In the genomic region with DNA sequence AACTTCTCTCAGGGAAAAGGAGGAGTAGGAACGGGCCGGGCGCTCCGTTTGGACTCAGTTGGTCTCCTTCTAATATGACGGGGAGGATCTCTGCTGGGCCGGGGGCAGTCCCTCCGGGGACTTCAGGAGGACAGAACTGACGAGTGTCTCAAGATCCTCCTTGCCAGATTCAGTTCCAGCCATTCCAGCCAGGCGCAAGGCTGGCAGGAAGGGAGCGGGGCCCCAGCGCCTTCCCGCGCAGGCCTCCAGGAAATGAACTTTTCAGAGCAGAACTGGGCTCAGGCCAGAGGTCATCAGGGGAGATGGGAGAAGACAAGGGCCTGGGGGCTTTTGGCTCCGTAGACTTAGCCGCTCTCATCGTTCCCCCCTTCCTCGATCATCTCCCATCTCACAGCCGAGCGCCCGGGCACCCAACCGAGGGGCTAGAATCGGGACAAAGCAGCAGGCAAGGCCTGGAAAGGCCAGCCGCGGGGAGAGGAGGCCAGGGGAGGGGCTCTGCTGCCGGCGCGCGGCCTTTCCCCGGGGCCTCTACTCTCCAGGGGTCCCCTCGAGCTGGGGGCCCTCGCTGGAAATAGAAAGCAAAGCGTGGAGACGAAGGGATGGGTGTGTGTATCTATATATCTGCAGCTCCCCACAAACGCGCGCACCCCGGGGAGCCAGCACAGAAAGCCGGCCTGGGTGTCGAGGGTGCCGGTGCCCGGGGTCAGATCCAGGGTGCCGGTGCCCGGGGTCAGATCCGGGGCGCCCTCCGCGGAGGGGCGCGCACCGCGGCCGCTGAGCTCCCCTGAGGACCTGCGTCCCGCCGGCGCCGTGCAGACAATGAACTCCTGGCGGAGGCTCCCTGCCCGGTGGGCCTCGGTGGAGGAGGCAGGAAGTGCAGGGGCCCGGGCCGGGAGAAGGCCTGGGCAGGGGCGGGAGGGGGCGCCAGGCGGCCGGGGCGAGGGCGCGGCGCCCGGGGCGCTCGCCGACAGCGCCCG, we compare ENCODE assay signal across 8 cellular contexts. TPM values are rescaled to one million over a fixed set of nuclear protein-coding genes. Genes with fewer than 3 reads are reported as not detected.
DNase-seq lines count a peak whose midpoint lies in the region; ATAC-seq and TF ChIP-seq lines count a peak whose summit lies in the region.

No MANE protein-coding gene starts in this region.

- H3K4me3 Mint-ChIP-seq in brain = peak overlapping the region; percentile 88 to 94 (median 89)

- H3K36me3 ChIP-seq in right lobe of liver (no peaks in the 10 kb centered on the region), tibial artery (no peaks in the 10 kb centered on the region)

- no peak for TF ChIP-seq POLR2A in right lobe of liver (IDR thresholded peaks at IDR 0.05)

- peak; percentile 9 for ATAC-seq in HG03571 (IDR thresholded peaks at IDR 0.05; ENCODE audit: unreplicated experiment)
- ATAC-seq in right lobe of liver = peak in 1 of 4 donors; percentile 1
- no peak for ATAC-seq in HG02571 (IDR thresholded peaks at IDR 0.05; ENCODE audit: unreplicated experiment)

- no peaks in the 10 kb centered on the region for H3K36me3 Mint-ChIP-seq in brain

- H3K27me3 Mint-ChIP-seq in brain = peaks cover 19% of the 10 kb centered on the region

- WGBS in right lobe of liver (ENCODE audit: insufficient coverage, low coverage, low lambda C conversion rate, missing lambda C conversion rate) = 18% methylated on average over 15 of the region's 76 CpGs

- TF ChIP-seq CTCF in brain (conservative IDR thresholded peaks at IDR 0.05) (no peak), right lobe of liver (IDR thresholded peaks at IDR 0.05) (no peak), tibial artery (IDR thresholded peaks at IDR 0.05) (no peak)

- peak overlapping the region; percentile 89 to 98 (median 95) for H3K27ac Mint-ChIP-seq in brain

- peaks cover 59% of the 10 kb centered on the region for H3K4me1 Mint-ChIP-seq in brain

- peak overlapping the region; percentile 21 to 73 (median 69) for H3K27ac ChIP-seq in right lobe of liver
- peak overlapping the region; percentile 86 to 89 for H3K27ac ChIP-seq in tibial artery

- H3K9me3 Mint-ChIP-seq in brain = no peaks in the 10 kb centered on the region

- H3K27me3 ChIP-seq in right lobe of liver (no peaks in the 10 kb centered on the region), tibial artery (no peaks in the 10 kb centered on the region)

- intact Hi-C loops in right lobe of liver (cut with DNase I) (loop anchor here in 1 of 2 donors (5.0 kb wide), 1 partner anchor 68 kb away; no protein-coding TSS in a partner anchor), tibial artery (cut with DNase I; ENCODE audit: low total_unique reads) (loop anchor here (2.0 to 10.0 kb wide), 4 partner anchors 20 to 890 kb away; a partner anchor contains a TSS)

- H3K9me3 ChIP-seq in right lobe of liver = no peaks in the 10 kb centered on the region
- no peaks in the 10 kb centered on the region for H3K9me3 ChIP-seq in tibial artery

- DNase-seq in NCI-H748 (lab: John Stamatoyannopoulos, UW; ENCODE audit: unreplicated experiment) (peak; percentile 45), NCI-H748 treated with DMSO at 0.1 percent for 48 hours (lab: John Stamatoyannopoulos, UW) (no peak), right lobe of liver (peak in 2 of 3 donors; percentile 49), tibial artery (peak; percentile 34 to 72), SIG-M5 treated with dmso at 0.1 percent for 504 hours (lab: John Stamatoyannopoulos, UW; ENCODE audit: unreplicated experiment) (no peak)

- H3K4me3 ChIP-seq in right lobe of liver = peak overlapping the region; percentile 57 to 63 (median 61)
- H3K4me3 ChIP-seq in tibial artery = peak overlapping the region; percentile 74 to 86

- H3K4me1 ChIP-seq in right lobe of liver = peaks cover 0 to 8% (median 0%) of the 10 kb centered on the region in 4 donors
- peaks cover 0 to 44% (median 33%) of the 10 kb centered on the region in 4 donors for H3K4me1 ChIP-seq in tibial artery

RNA-seq across cellular contexts. Expression of a gene that starts 1.4 kb away (rescaled TPM):
- polyA plus RNA-seq in brain (ENCODE audit: insufficient read depth, low read depth, low replicate concordance) = 32.7 TPM
- 1 to 10 TPM in 2 of 6 experiments, under 1 TPM in 4; 0.43 to 1.2 (median 0.89) TPM for total RNA-seq in right lobe of liver

Comparison
In these comparisons a context has a peak if more than half of its experiments do, and no peak if none do; other contexts are left out.
1. DNase-seq: peak in NCI-H748 (single experiment), right lobe of liver (2 of 3) and tibial artery (2 of 2); none in NCI-H748 treated with DMSO at 0.1 percent for 48 hours (single experiment) and SIG-M5 treated with dmso at 0.1 percent for 504 hours (single experiment).